17 cellular contexts compared by ENCODE assay signal in the genomic region with DNA sequence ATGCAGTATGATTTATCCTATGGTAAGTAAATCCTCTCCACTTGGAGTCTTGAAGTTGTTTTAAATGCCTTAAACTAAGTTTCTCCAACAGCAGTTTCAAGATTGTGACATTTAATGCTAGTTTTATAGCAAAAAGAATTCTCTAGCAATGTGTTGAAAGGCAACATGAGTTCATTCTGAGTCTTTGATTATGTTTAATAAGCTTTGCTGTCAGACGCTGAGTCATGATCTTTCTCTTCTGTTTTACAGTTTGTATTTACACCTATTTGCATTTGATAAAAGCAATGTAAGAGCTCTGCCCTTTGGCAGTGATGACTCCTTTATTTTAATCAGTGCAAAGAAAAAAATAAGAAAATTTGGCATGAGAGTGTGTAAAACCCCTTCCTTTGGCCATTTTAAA.
A peak's percentile ranks its signal among the peaks of the same experiment; 100 is the strongest.
DNase-seq lines count a peak whose midpoint lies in the region; ATAC-seq and TF ChIP-seq lines count a peak whose summit lies in the region.
"Had no signal": no experiment of that assay in that cellular context is flagged by ENCODE, and none has a peak within 500 bp of the region (broad histone marks: within the 10 kb centered on the region; RNA-seq: fewer than 3 reads in every experiment).

No MANE protein-coding gene starts in this region.

- peaks cover 30 to 36% of the 10 kb centered on the region in 2 experiments for H3K4me1 Mint-ChIP-seq in H9
- H3K4me1 Mint-ChIP-seq in T-helper 2 cell treated with Interferon-gamma antibody and Interleukin-4, amounts not matched to agents 5 μg/mL and 100 μg/mL, for 36 hours (ENCODE audit: low read depth) = no peaks in the 10 kb centered on the region
- H3K4me1 Mint-ChIP-seq in activated CD4-positive, alpha-beta T cell treated with anti-CD3 and anti-CD28 coated beads for 36 hours = no peaks in the 10 kb centered on the region

- no peak for TF ChIP-seq CTCF in PC-3 (conservative IDR thresholded peaks at IDR 0.05; ENCODE audit: low read depth, low read length)
- no peak for TF ChIP-seq CTCF in fibroblast of lung (conservative IDR thresholded peaks at IDR 0.05 in 1 of 2, IDR thresholded peaks at IDR 0.05 in 1 of 2; ENCODE audit: low read depth in 1 of 2, low read length in 2 of 2)
- TF ChIP-seq CTCF in H9 (conservative IDR thresholded peaks at IDR 0.05) = no peak

- no peak overlapping the region for H2BK12ac ChIP-seq in H9 (ENCODE audit: insufficient read length, low read depth, low read length)

- intact Hi-C loops in PC-3 (cut with micrococcal nuclease) = no loop called here
- intact Hi-C loops in activated CD4-positive, alpha-beta T cell treated with anti-CD3 and anti-CD28 coated beads for 36 hours (cut with DNase I, micrococcal nuclease) = no loop called here

- H3K14ac ChIP-seq in H9 (ENCODE audit: insufficient read depth, low read length) = no peak overlapping the region

- H3K79me2 ChIP-seq in PC-3 (ENCODE audit: low read length) (no peaks in the 10 kb centered on the region), fibroblast of lung (ENCODE audit: control insufficient read depth, insufficient read depth, low read length) (no peaks in the 10 kb centered on the region), H9 (ENCODE audit: insufficient read depth, low read length) (peaks cover 1% of the 10 kb centered on the region; the same call in 1 of the 2 replicates)

- no peak overlapping the region for H3K23ac ChIP-seq in H9 (ENCODE audit: insufficient read length, low read depth, low read length)

- H3K27ac ChIP-seq in PC-3 (ENCODE audit: low read length) (peak overlapping the region; percentile 52), fibroblast of lung (ENCODE audit: insufficient read depth, low read length) (no peak overlapping the region), H9 (ENCODE audit: insufficient read length, low read depth, low read length) (no peak overlapping the region)
- H3K27ac ChIP-seq: PC-9 had no signal

- H4K5ac ChIP-seq in H9 (ENCODE audit: insufficient read length, low read depth, low read length) = no peak overlapping the region

- no peak overlapping the region for H2BK5ac ChIP-seq in H9 (ENCODE audit: insufficient read length, low read length)

- H3K27me3 Mint-ChIP-seq in H9 (ENCODE audit: low read depth) = no peaks in the 10 kb centered on the region
- no peaks in the 10 kb centered on the region for H3K27me3 Mint-ChIP-seq in T-helper 2 cell treated with Interferon-gamma antibody and Interleukin-4, amounts not matched to agents 5 μg/mL and 100 μg/mL, for 36 hours (ENCODE audit: low read depth)
- peaks cover 10% of the 10 kb centered on the region for H3K27me3 Mint-ChIP-seq in activated CD4-positive, alpha-beta T cell treated with anti-CD3 and anti-CD28 coated beads for 36 hours

- H3K4ac ChIP-seq in H9 (ENCODE audit: low read depth, low read length) = no peak overlapping the region

- no TSS peak for BruUV-seq in PC-3 (replicated peaks; lab: Mats Ljungman, UMichigan)

- H3K4me1 ChIP-seq in PC-3 (ENCODE audit: insufficient read depth, low read length) (peaks cover 25% of the 10 kb centered on the region), fibroblast of lung (ENCODE audit: control insufficient read depth, extremely low read depth, insufficient read depth, low read length) (no peaks in the 10 kb centered on the region), H9 (ENCODE audit: insufficient read depth, low read length) (peaks cover 8% of the 10 kb centered on the region)

- H4K91ac ChIP-seq in H9 (ENCODE audit: insufficient read length, low read depth, low read length) = no peak overlapping the region

- no peak overlapping the region for H2AK5ac ChIP-seq in H9 (ENCODE audit: insufficient read length, low read length)

- CTCF ChIA-PET in PC-3 (lab: Charles Lee) = no interaction called here
- CTCF ChIA-PET in activated CD4-positive, alpha-beta T cell treated with anti-CD3 and anti-CD28 coated beads for 36 hours (lab: Charles Lee) = no interaction called here

- H2BK15ac ChIP-seq in H9 (ENCODE audit: low read depth, low read length) = no peak overlapping the region

- no peak overlapping the region for H3K4me3 Mint-ChIP-seq in H9
- H3K4me3 Mint-ChIP-seq in T-helper 2 cell treated with Interferon-gamma antibody and Interleukin-4, amounts not matched to agents 5 μg/mL and 100 μg/mL, for 36 hours = no peak overlapping the region
- no peak overlapping the region for H3K4me3 Mint-ChIP-seq in activated CD4-positive, alpha-beta T cell treated with anti-CD3 and anti-CD28 coated beads for 36 hours

- no peak overlapping the region; the same call in 1 of the 2 replicates for H3K9ac ChIP-seq in PC-3 (ENCODE audit: low read length)
- H3K9ac ChIP-seq in fibroblast of lung (ENCODE audit: insufficient read depth, low read length) = no peak overlapping the region
- H3K9ac ChIP-seq in H9 (ENCODE audit: extremely low read depth, insufficient read length, low read length) = no peak overlapping the region

- H3K56ac ChIP-seq in H9 (ENCODE audit: insufficient read length, low read depth, low read length) = no peak overlapping the region

- WGBS in H9 (ENCODE audit: extremely low coverage, insufficient read length, low lambda C conversion rate) = no CpG with 5 or more reads among the region's 1 CpG

- POLR2A ChIA-PET in PC-3 (lab: Charles Lee; ENCODE audit: unreplicated experiment) = no interaction called here
- POLR2A ChIA-PET in activated CD4-positive, alpha-beta T cell treated with anti-CD3 and anti-CD28 coated beads for 36 hours (lab: Charles Lee) = no interaction called here

- H3T11ph ChIP-seq in H9 (ENCODE audit: low read length) = no peak overlapping the region

- H2AFZ ChIP-seq in PC-3 (ENCODE audit: low read length) (no peak overlapping the region), fibroblast of lung (ENCODE audit: low read length) (no peak overlapping the region), H9 (ENCODE audit: low read length) (no peak overlapping the region)
- H2AFZ ChIP-seq: PC-9 had no signal

- H3K9me2 ChIP-seq in PC-3 (replicated peaks; ENCODE audit: low read length) = 0 out of 2 replicates have a peak, but pooled peaks cover 5% of the 10 kb centered on the region

- no peaks in the 10 kb centered on the region for H3K27me3 ChIP-seq in PC-3 (ENCODE audit: low read length)
- H3K27me3 ChIP-seq in fibroblast of lung (ENCODE audit: control insufficient read depth, insufficient read depth, low read length) = no peaks in the 10 kb centered on the region
- H3K27me3 ChIP-seq in H9 (ENCODE audit: insufficient read depth, low read length) = no peaks in the 10 kb centered on the region

- H4K8ac ChIP-seq in H9 (replicated peaks; ENCODE audit: insufficient read length, low read depth, low read length) = no peak overlapping the region

- H3K18ac ChIP-seq in H9 (ENCODE audit: insufficient read length, low read depth, low read length) = no peak overlapping the region

- no peak overlapping the region for H3K4me3 ChIP-seq in PC-3 (ENCODE audit: low read length)
- H3K4me3 ChIP-seq in fibroblast of lung (replicated peaks in 1 of 4; ENCODE audit: control extremely low read depth in 1 of 4, insufficient read depth in 1 of 4, low read depth in 3 of 4, low read length in 4 of 4) = no peak overlapping the region
- H3K4me3 ChIP-seq: PC-9 had no signal

- ATAC-seq in PC-3 = peak; percentile 69
- no peak for ATAC-seq in activated CD4-positive, alpha-beta T cell treated with anti-CD3 and anti-CD28 coated beads for 36 hours
- ATAC-seq in activated naive CD4-positive, alpha-beta T cell treated with anti-CD3 and anti-CD28 coated beads, Interleukin-2, amount 50 U/mL, for 72 hours = no peak
- ATAC-seq: HCT116 had no signal

- no peaks in the 10 kb centered on the region for H3K79me1 ChIP-seq in H9 (ENCODE audit: insufficient read depth, low read depth, low read length, poor library complexity, severe bottlenecking)

- H3K9me3 Mint-ChIP-seq in H9 = no peaks in the 10 kb centered on the region
- no peaks in the 10 kb centered on the region for H3K9me3 Mint-ChIP-seq in T-helper 2 cell treated with Interferon-gamma antibody and Interleukin-4, amounts not matched to agents 5 μg/mL and 100 μg/mL, for 36 hours
- no peaks in the 10 kb centered on the region for H3K9me3 Mint-ChIP-seq in activated CD4-positive, alpha-beta T cell treated with anti-CD3 and anti-CD28 coated beads for 36 hours (ENCODE audit: low read depth)
- no peaks in the 10 kb centered on the region for H3K9me3 Mint-ChIP-seq in activated naive CD4-positive, alpha-beta T cell treated with anti-CD3 and anti-CD28 coated beads, Interleukin-2, amount 50 U/mL, for 72 hours

- H3K27ac Mint-ChIP-seq in H9 = no peak overlapping the region; a peak in 1 of 7 replicates
- H3K27ac Mint-ChIP-seq in T-helper 2 cell treated with Interferon-gamma antibody and Interleukin-4, amounts not matched to agents 5 μg/mL and 100 μg/mL, for 36 hours = no peak overlapping the region
- no peak overlapping the region for H3K27ac Mint-ChIP-seq in activated CD4-positive, alpha-beta T cell treated with anti-CD3 and anti-CD28 coated beads for 36 hours
- no peak overlapping the region for H3K27ac Mint-ChIP-seq in activated naive CD4-positive, alpha-beta T cell treated with anti-CD3 and anti-CD28 coated beads, Interleukin-2, amount 50 U/mL, for 72 hours

- H2BK120ac ChIP-seq in H9 (ENCODE audit: low read depth, low read length, poor library complexity, severe bottlenecking) = no peak overlapping the region

- H4K20me1 ChIP-seq in PC-3 (ENCODE audit: low read length) (no peaks in the 10 kb centered on the region), fibroblast of lung (ENCODE audit: control insufficient read depth, extremely low read depth, insufficient read depth, low read length) (no peaks in the 10 kb centered on the region), H9 (ENCODE audit: control insufficient read depth, insufficient read depth, insufficient read length) (no peaks in the 10 kb centered on the region)

- H3K36me3 ChIP-seq in PC-3 (ENCODE audit: low read depth, low read length) = no peaks in the 10 kb centered on the region
- H3K36me3 ChIP-seq in fibroblast of lung (ENCODE audit: control insufficient read depth, insufficient read depth, low read length) = no peaks in the 10 kb centered on the region

- DNase-seq in Caki2 (ENCODE audit: low read depth) (peak; percentile 12), PC-3 (peak; percentile 36), fibroblast of lung (ENCODE audit: low read depth in 2 of 2) (peak; percentile 15), renal cortical epithelial cell (ENCODE audit: low read depth) (peak; percentile 47), H9 (no peak)
- no peak for DNase-seq in T-helper 2 cell treated with Interferon-gamma antibody and Interleukin-4, amounts not matched to agents 5 μg/mL and 100 μg/mL, for 36 hours (ENCODE audit: low spot score)
- DNase-seq in activated CD4-positive, alpha-beta T cell treated with anti-CD3 and anti-CD28 coated beads for 36 hours = no peak
- DNase-seq in activated naive CD4-positive, alpha-beta T cell treated with anti-CD3 and anti-CD28 coated beads, Interleukin-2, amount 50 U/mL, for 72 hours (ENCODE audit: low spot score in 2 of 2) = no peak
- DNase-seq: ACHN, C1 segment of cervical spinal cord, DMS79 treated with DMSO at 0.1 percent for 48 hours, KBM-7, NCI-H1105 treated with DMSO at 0.1 percent for 48 hours, NCI-H1694, NCI-H2081 treated with DMSO at 0.1 percent for 48 hours, PC-9 had no signal

- H3K4me2 ChIP-seq in PC-3 (ENCODE audit: low read length) (peak overlapping the region; percentile 25), fibroblast of lung (ENCODE audit: extremely low read depth, insufficient read depth, low read length) (no peak overlapping the region), H9 (ENCODE audit: insufficient read depth, insufficient read length, low read length) (no peak overlapping the region)
- H3K4me2 ChIP-seq: PC-9 had no signal

- no peaks in the 10 kb centered on the region for H3K36me3 Mint-ChIP-seq in H9 (ENCODE audit: insufficient read depth in 1 of 3, low read depth in 3 of 3)
- H3K36me3 Mint-ChIP-seq in T-helper 2 cell treated with Interferon-gamma antibody and Interleukin-4, amounts not matched to agents 5 μg/mL and 100 μg/mL, for 36 hours (ENCODE audit: low read depth) = no peaks in the 10 kb centered on the region
- no peaks in the 10 kb centered on the region for H3K36me3 Mint-ChIP-seq in activated CD4-positive, alpha-beta T cell treated with anti-CD3 and anti-CD28 coated beads for 36 hours (ENCODE audit: low read depth)
- no peaks in the 10 kb centered on the region for H3K36me3 Mint-ChIP-seq in activated naive CD4-positive, alpha-beta T cell treated with anti-CD3 and anti-CD28 coated beads, Interleukin-2, amount 50 U/mL, for 72 hours

- H3F3A ChIP-seq in PC-3 (ENCODE audit: low read length, unreplicated experiment) = no peaks in the 10 kb centered on the region

- H3K23me2 ChIP-seq in H9 (ENCODE audit: insufficient read length, low read depth, low read length, poor library complexity, severe bottlenecking) = no peaks in the 10 kb centered on the region

- no peaks in the 10 kb centered on the region for H3K9me3 ChIP-seq in PC-3 (ENCODE audit: low read length)
- H3K9me3 ChIP-seq in fibroblast of lung (ENCODE audit: control insufficient read depth, insufficient read depth, low read depth, low read length) = no peaks in the 10 kb centered on the region
- no peaks in the 10 kb centered on the region for H3K9me3 ChIP-seq in H9 (ENCODE audit: control insufficient read depth, low read depth, low read length)

- in situ Hi-C loops in Caki2 (cut with HindIII; ENCODE audit: low pct_unique_long_range_greater_than_20kb, low sequenced_read_pairs) = no loop called here

- H2BK20ac ChIP-seq in H9 (ENCODE audit: low read depth, low read length, poor library complexity, severe bottlenecking) = no peak overlapping the region

Comparison
In these comparisons a context has a peak if more than half of its experiments do, and no peak if none do; other contexts are left out.
1. DNase-seq: peak in Caki2 (single experiment), PC-3 (single experiment), fibroblast of lung (2 of 2) and renal cortical epithelial cell (single experiment); none in H9 (single experiment), T-helper 2 cell treated with Interferon-gamma antibody and Interleukin-4, amounts not matched to agents 5 μg/mL and 100 μg/mL, for 36 hours (single experiment), activated CD4-positive, alpha-beta T cell treated with anti-CD3 and anti-CD28 coated beads for 36 hours (single experiment) and activated naive CD4-positive, alpha-beta T cell treated with anti-CD3 and anti-CD28 coated beads, Interleukin-2, amount 50 U/mL, for 72 hours (0 of 2).